Comparison of ENCODE assay signal across 1 cellular context in genomic region chr7:74656911-74657691, GRCh38.
TF ChIP-seq lines count a peak whose summit lies in the region.

No MANE protein-coding gene starts in this region.

TF ChIP-seq in HEK293, 187 proteins besides CTCF, POLR2A, EP300 and RAD21 (continued from another document and continues in another):
- peak; percentile 52; the same call in 1 of the 2 replicates for TF ChIP-seq ZNF600 (tag by site-specific recombination; IDR thresholded peaks at IDR 0.05)
- peak; percentile 17; the same call in 1 of the 2 replicates for TF ChIP-seq KLF16 (tag by site-specific recombination; IDR thresholded peaks at IDR 0.05)
- TF ChIP-seq HIC1 (tag by site-specific recombination; IDR thresholded peaks at IDR 0.05) = no peak
- no peak for TF ChIP-seq ZNF423 (tag by site-specific recombination; IDR thresholded peaks at IDR 0.05)
- peak; percentile 88 for TF ChIP-seq ZBTB20 (tag by site-specific recombination; IDR thresholded peaks at IDR 0.05)
- no peak for TF ChIP-seq ZNF768 (tag by site-specific recombination; IDR thresholded peaks at IDR 0.05)
- 0 out of 2 replicates have a peak, but pooled peaks have one; percentile 55 for TF ChIP-seq ZBTB7A (tag by site-specific recombination; IDR thresholded peaks at IDR 0.05; ENCODE audit: low read depth)
- TF ChIP-seq KLF8 (tag by site-specific recombination; IDR thresholded peaks at IDR 0.05) = peak; percentile 59; the same call in 1 of the 2 replicates
- TF ChIP-seq GLI2 (tag by site-specific recombination; IDR thresholded peaks at IDR 0.05; ENCODE audit: borderline replicate concordance, low read depth) = no peak
- TF ChIP-seq ZNF350 (tag by site-specific recombination; IDR thresholded peaks at IDR 0.05) = no peak
- TF ChIP-seq ZFP69B (tag by site-specific recombination; IDR thresholded peaks at IDR 0.05) = no peak
- TF ChIP-seq ZBTB6 (tag by site-specific recombination; IDR thresholded peaks at IDR 0.05) = no peak
- no peak for TF ChIP-seq ZNF214 (tag by site-specific recombination; IDR thresholded peaks at IDR 0.05; ENCODE audit: borderline replicate concordance)
- TF ChIP-seq ZNF140 (tag by site-specific recombination; IDR thresholded peaks at IDR 0.05) = no peak
- TF ChIP-seq ZNF311 (tag by site-specific recombination; IDR thresholded peaks at IDR 0.05; ENCODE audit: borderline replicate concordance) = no peak
- TF ChIP-seq TSHZ1 (tag by site-specific recombination; IDR thresholded peaks at IDR 0.05; ENCODE audit: borderline replicate concordance) = no peak
- TF ChIP-seq REST (tag by site-specific recombination; IDR thresholded peaks at IDR 0.05) = no peak; the same call in 1 of the 2 replicates
- peak; percentile 92 for TF ChIP-seq ZNF76 (tag by site-specific recombination; IDR thresholded peaks at IDR 0.05; ENCODE audit: borderline replicate concordance, low read depth)
- TF ChIP-seq FEZF1 (tag by site-specific recombination; IDR thresholded peaks at IDR 0.05) = no peak
- no peak for TF ChIP-seq SETDB1 (IDR thresholded peaks at IDR 0.05; ENCODE audit: insufficient read length, low read length)
- no peak for TF ChIP-seq ZNF791 (tag by site-specific recombination; IDR thresholded peaks at IDR 0.05)
- TF ChIP-seq ZNF626 (tag by site-specific recombination; IDR thresholded peaks at IDR 0.05) = no peak
- TF ChIP-seq ZNF837 (tag by site-specific recombination; IDR thresholded peaks at IDR 0.05) = no peak
- no peak for TF ChIP-seq ZNF19 (tag by site-specific recombination; IDR thresholded peaks at IDR 0.05; ENCODE audit: low read depth)
- TF ChIP-seq HOXA7 (CRISPR knock-in tag; IDR thresholded peaks at IDR 0.05; ENCODE audit: borderline replicate concordance) = no peak
- no peak for TF ChIP-seq ZNF146 (tag by site-specific recombination; IDR thresholded peaks at IDR 0.05)
- no peak for TF ChIP-seq ZNF488 (tag by site-specific recombination; IDR thresholded peaks at IDR 0.05)
- TF ChIP-seq ZNF792 (tag by site-specific recombination; IDR thresholded peaks at IDR 0.05) = no peak
- no peak for TF ChIP-seq ZNF544 (tag by site-specific recombination; IDR thresholded peaks at IDR 0.05)
- TF ChIP-seq ZNF433 (tag by site-specific recombination; IDR thresholded peaks at IDR 0.05; ENCODE audit: low read depth) = no peak
- peak; percentile 77; the same call in 1 of the 2 replicates for TF ChIP-seq PATZ1 (tag by site-specific recombination; IDR thresholded peaks at IDR 0.05)
- TF ChIP-seq ZNF157 (tag by site-specific recombination; IDR thresholded peaks at IDR 0.05) = no peak
- no peak for TF ChIP-seq ZNF560 (tag by site-specific recombination; IDR thresholded peaks at IDR 0.05; ENCODE audit: borderline replicate concordance)
- no peak for TF ChIP-seq ZNF830 (tag by site-specific recombination; IDR thresholded peaks at IDR 0.05; ENCODE audit: low read depth)
- TF ChIP-seq ZEB2 (tag by site-specific recombination; IDR thresholded peaks at IDR 0.05) = peak; percentile 79
- TF ChIP-seq ZNF341 (tag by site-specific recombination; IDR thresholded peaks at IDR 0.05; ENCODE audit: low read depth) = peak; percentile 87
- TF ChIP-seq KLF9 (tag by site-specific recombination; IDR thresholded peaks at IDR 0.05; ENCODE audit: low read depth) = 0 out of 2 replicates have a peak, but pooled peaks have one; percentile 14
- no peak; the same call in 1 of the 2 replicates for TF ChIP-seq ZNF645 (tag by site-specific recombination; IDR thresholded peaks at IDR 0.05)
- no peak for TF ChIP-seq ZSCAN18 (tag by site-specific recombination; IDR thresholded peaks at IDR 0.05)
- no peak for TF ChIP-seq ZBTB49 (tag by site-specific recombination; IDR thresholded peaks at IDR 0.05; ENCODE audit: low read depth)
- no peak for TF ChIP-seq ZNF510 (tag by site-specific recombination; IDR thresholded peaks at IDR 0.05; ENCODE audit: insufficient replicate concordance)
- TF ChIP-seq YY2 (tag by site-specific recombination; IDR thresholded peaks at IDR 0.05) = peak; percentile 92
- TF ChIP-seq ZNF596 (tag by site-specific recombination; IDR thresholded peaks at IDR 0.05) = no peak
- peak; percentile 46; the same call in 1 of the 2 replicates for TF ChIP-seq ZBTB8A (tag by site-specific recombination; IDR thresholded peaks at IDR 0.05)
